ENCODE assay signal across 1 cellular context in the genomic region with DNA sequence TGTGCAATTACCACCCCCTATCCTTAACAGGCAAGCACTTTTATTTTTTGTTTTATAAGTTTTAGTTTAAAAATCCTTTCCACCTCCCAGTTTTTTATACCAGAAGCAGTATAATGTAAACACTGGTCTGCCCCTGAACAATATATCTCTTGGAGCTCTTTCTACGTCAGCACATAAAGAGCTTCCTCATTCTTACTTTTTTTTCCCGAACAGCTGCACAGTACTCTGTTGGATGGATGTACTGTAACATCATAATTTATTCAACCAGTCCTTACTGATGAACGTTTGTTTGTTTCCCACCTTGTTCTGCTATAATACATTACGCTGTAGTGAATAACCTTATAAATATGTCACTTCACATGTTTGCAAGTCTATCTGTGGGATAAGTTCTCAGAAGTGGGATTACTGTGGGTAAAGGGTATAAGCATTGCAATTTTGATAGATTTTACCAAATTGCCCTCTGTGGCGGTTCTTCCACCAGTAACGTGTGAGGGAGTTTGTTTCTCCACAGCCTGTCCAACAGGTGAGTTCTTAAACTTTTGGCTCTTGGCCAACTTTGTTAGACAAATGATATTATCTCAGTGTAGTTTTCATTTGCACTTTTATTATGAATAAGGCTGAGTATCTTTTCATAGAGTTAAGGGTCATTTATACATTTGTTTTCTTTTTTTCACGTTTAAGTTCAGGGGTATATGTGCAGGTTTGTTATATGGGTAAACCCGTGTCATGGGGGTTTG.
TF ChIP-seq lines count a peak whose summit lies in the region.

No MANE protein-coding gene starts in this region.

TF ChIP-seq in HepG2, 621 proteins besides CTCF, POLR2A, EP300 and RAD21:
- TF ChIP-seq RBM22 (optimal IDR thresholded peaks at IDR 0.05; ENCODE audit: low read length) (no peak), LCORL (IDR thresholded peaks at IDR 0.05) (peak; percentile 35; the same call in 1 of the 2 replicates), LCORL (CRISPR knock-in tag; IDR thresholded peaks at IDR 0.05) (no peak)
